In genomic region chrX:153276049-153276448, GRCh38 we compare ENCODE assay signal across 18 cellular contexts. TPM values are rescaled to one million over a fixed set of nuclear protein-coding genes. Genes with fewer than 3 reads are reported as not detected.
"Had no signal": no experiment of that assay in that cellular context is flagged by ENCODE, and none has a peak within 500 bp of the region (broad histone marks: within the 10 kb centered on the region; RNA-seq: fewer than 3 reads in every experiment).

No MANE protein-coding gene starts in this region.

RNA-seq across cellular contexts. Expression of gene PNMA6F, which starts 45.5 kb away (rescaled TPM):
- total RNA-seq: activated naive CD4-positive, alpha-beta T cell treated with anti-CD3 and anti-CD28 coated beads for 36 hours; activated naive CD4-positive, alpha-beta T cell treated with anti-CD3 and anti-CD28 coated beads, Interleukin-2, amount 50 U/mL, for 72 hours; activated naive CD8-positive, alpha-beta T cell treated with anti-CD3 and anti-CD28 coated beads for 36 hours; activated naive CD8-positive, alpha-beta T cell treated with anti-CD3 and anti-CD28 coated beads, Interleukin-2, amount 10 ng/mL, durations not matched to agents 7 days and 5 days; activated T-cell treated with anti-CD3 and anti-CD28 coated beads, Interleukin-2, amount 50 U/mL, for 4 hours; activated T-cell treated with anti-CD3 and anti-CD28 coated beads, Interleukin-2, amount 50 U/mL, for 72 hours; activated T-helper 1 cell treated with anti-CD3 and anti-CD28 coated beads, Interleukin-12 subunit alpha, Interleukin-12 subunit beta, Interleukin-2, Interleukin-4 antibody, amounts not matched to agents 30 ng/mL and 10 ng/mL and 1 ng/mL, durations not matched to agents 14 hours and 24 hours and 36 hours; activated T-helper 17 cell treated with anti-CD3 and anti-CD28 coated beads, Interleukin-2, amount 50 U/mL, for 72 hours; activated T-helper 2 cell treated with anti-CD3 and anti-CD28 coated beads, Interferon-gamma antibody, Interleukin-2, Interleukin-4, amounts not matched to agents 10 μg/mL and 5 μg/mL and 100 μg/mL, durations not matched to agents 14 hours and 24 hours and 36 hours; aorta; ascending aorta; astrocyte; body of pancreas; breast epithelium; bronchial epithelial cell; cardiac muscle cell; cardiac septum had no signal
- polyA plus RNA-seq: adipose tissue, aorta, cardiac muscle cell had no signal
